8 cellular contexts compared by ENCODE assay signal in genomic region chr4:37682701-37683401, GRCh38. TPM values are rescaled to one million over a fixed set of nuclear protein-coding genes. Genes with fewer than 3 reads are reported as not detected.
DNase-seq lines count a peak whose midpoint lies in the region; ATAC-seq and TF ChIP-seq lines count a peak whose summit lies in the region.

No MANE protein-coding gene starts in this region.

- H3K27ac Mint-ChIP-seq in activated naive CD4-positive, alpha-beta T cell treated with anti-CD3 and anti-CD28 coated beads, Interleukin-2, amount 10 ng/mL, durations not matched to agents 7 days and 5 days = peak overlapping the region; percentile 87
- peak overlapping the region in 1 of 5 experiments; percentile 68 for H3K27ac Mint-ChIP-seq in brain

- CTCF ChIA-PET in activated naive CD4-positive, alpha-beta T cell treated with anti-CD3 and anti-CD28 coated beads, Interleukin-2, amount 10 ng/mL, durations not matched to agents 7 days and 5 days (lab: Charles Lee) = interaction anchor here (0.8 to 1.4 kb wide), 3 partner anchors 65 to 230 kb away, joined by 3 read pairs; a partner anchor contains a TSS

- H3K4me1 ChIP-seq in stomach = peaks cover 32 to 79% (median 60%) of the 10 kb centered on the region in 4 donors

- H3K27ac ChIP-seq in stomach = peak overlapping the region; percentile 51 to 98 (median 64)

- no peak for TF ChIP-seq CTCF in brain (conservative IDR thresholded peaks at IDR 0.05)
- TF ChIP-seq CTCF in stomach (IDR thresholded peaks at IDR 0.05) = peak in 2 of 7 experiments; percentile 8 to 23

- DNase-seq in activated naive CD4-positive, alpha-beta T cell treated with anti-CD3 and anti-CD28 coated beads, Interleukin-2, amount 10 ng/mL, durations not matched to agents 7 days and 5 days = no peak
- DNase-seq in activated naive CD4-positive, alpha-beta T cell treated with Interleukin-2 at 50 U/mL for 16 hours = no peak
- DNase-seq in stomach = no peak
- no peak for DNase-seq in T1000 (lab: John Stamatoyannopoulos, UW)
- DNase-seq in NCI-H2196 treated with DMSO at 0.1 percent for 48 hours (lab: John Stamatoyannopoulos, UW; ENCODE audit: unreplicated experiment) = no peak
- no peak for DNase-seq in RKO (ENCODE audit: low spot score)

- peaks cover 42% of the 10 kb centered on the region for H3K36me3 Mint-ChIP-seq in activated naive CD4-positive, alpha-beta T cell treated with anti-CD3 and anti-CD28 coated beads, Interleukin-2, amount 10 ng/mL, durations not matched to agents 7 days and 5 days
- peaks cover 25% of the 10 kb centered on the region for H3K36me3 Mint-ChIP-seq in brain

- TF ChIP-seq POLR2A in stomach (IDR thresholded peaks at IDR 0.05) = no peak

- H3K4me3 ChIP-seq in stomach = peak overlapping the region in 3 of 4 donors; percentile 8 to 25 (median 14)

- H3K4me3 Mint-ChIP-seq in activated naive CD4-positive, alpha-beta T cell treated with anti-CD3 and anti-CD28 coated beads, Interleukin-2, amount 10 ng/mL, durations not matched to agents 7 days and 5 days = peak overlapping the region; percentile 68
- H3K4me3 Mint-ChIP-seq in brain = peak overlapping the region in 4 of 5 experiments; percentile 31 to 87 (median 54)

- H3K9me3 ChIP-seq in stomach = no peaks in the 10 kb centered on the region

- no peaks in the 10 kb centered on the region for H3K27me3 Mint-ChIP-seq in activated naive CD4-positive, alpha-beta T cell treated with anti-CD3 and anti-CD28 coated beads, Interleukin-2, amount 10 ng/mL, durations not matched to agents 7 days and 5 days
- H3K27me3 Mint-ChIP-seq in brain = no peaks in the 10 kb centered on the region

- H3K27me3 ChIP-seq in stomach = no peaks in the 10 kb centered on the region

- no peak for TF ChIP-seq EP300 in stomach (IDR thresholded peaks at IDR 0.05)

- H3K9me3 Mint-ChIP-seq in activated naive CD4-positive, alpha-beta T cell treated with anti-CD3 and anti-CD28 coated beads, Interleukin-2, amount 10 ng/mL, durations not matched to agents 7 days and 5 days = no peaks in the 10 kb centered on the region
- H3K9me3 Mint-ChIP-seq in brain = no peaks in the 10 kb centered on the region

- H3K4me1 Mint-ChIP-seq in activated naive CD4-positive, alpha-beta T cell treated with anti-CD3 and anti-CD28 coated beads, Interleukin-2, amount 10 ng/mL, durations not matched to agents 7 days and 5 days = peaks cover 50% of the 10 kb centered on the region
- peaks cover 51% of the 10 kb centered on the region for H3K4me1 Mint-ChIP-seq in brain

- peak; percentile 33 for ATAC-seq in HG03469 (IDR thresholded peaks at IDR 0.05; ENCODE audit: unreplicated experiment)

- WGBS in stomach, 5 donors = 25 to 37% (median 30%) methylated on average over 7 of the region's 7 CpGs

- H3K36me3 ChIP-seq in stomach = no peaks in the 10 kb centered on the region

- intact Hi-C loops in stomach (cut with DNase I; ENCODE audit: low total_unique reads) = loop anchor here (10.0 kb wide), 1 partner anchor 78 kb away; no protein-coding TSS in a partner anchor

RNA-seq across cellular contexts. Expression of gene RELL1, which starts 3.3 kb away (rescaled TPM):
- polyA plus RNA-seq in brain (ENCODE audit: insufficient read depth, low read depth, low replicate concordance) (1.4 TPM), stomach (1 to 10 TPM; 1.3 to 8.3 (median 2.4) TPM)
- total RNA-seq in stomach = 100 to 1,000 TPM in 1 of 5 donors, 10 to 100 TPM in 3, 1 to 10 TPM in 1; 2.9 to 113 (median 92.5) TPM
